In genomic region chr18:23532848-23533247, GRCh38 we compare ENCODE assay signal across 1 cellular context.
TF ChIP-seq lines count a peak whose summit lies in the region.

No MANE protein-coding gene starts in this region.

TF ChIP-seq in GM12878, 131 proteins besides CTCF, POLR2A, EP300 and RAD21 (continued from another document):
- TF ChIP-seq SMARCA5 (IDR thresholded peaks at IDR 0.05) (no peak), EZH2 (IDR thresholded peaks at IDR 0.05; ENCODE audit: borderline replicate concordance, control insufficient read depth, low read depth, low read length) (no peak), SP1 (IDR thresholded peaks at IDR 0.05; ENCODE audit: low read depth, low read length) (no peak), SREBF1 (IDR thresholded peaks at IDR 0.05; ENCODE audit: low read length) (no peak), BHLHE40 (IDR thresholded peaks at IDR 0.05; ENCODE audit: borderline replicate concordance in 1 of 2, low read depth in 2 of 2, low read length in 1 of 2) (no peak), CHD2 (IDR thresholded peaks at IDR 0.05; ENCODE audit: borderline replicate concordance, low read depth, low read length) (no peak), RB1 (IDR thresholded peaks at IDR 0.05; ENCODE audit: borderline replicate concordance) (no peak), GABPA (IDR thresholded peaks at IDR 0.05; ENCODE audit: low read depth) (no peak), SRF (IDR thresholded peaks at IDR 0.05; ENCODE audit: low read depth in 2 of 2, low read length in 2 of 2) (no peak), EGR1 (IDR thresholded peaks at IDR 0.05; ENCODE audit: borderline replicate concordance in 1 of 2, low read depth in 2 of 2, low read length in 2 of 2) (no peak)
TF ChIP-seq in GM12878: peak in this region for 0.
